In the genomic region with DNA sequence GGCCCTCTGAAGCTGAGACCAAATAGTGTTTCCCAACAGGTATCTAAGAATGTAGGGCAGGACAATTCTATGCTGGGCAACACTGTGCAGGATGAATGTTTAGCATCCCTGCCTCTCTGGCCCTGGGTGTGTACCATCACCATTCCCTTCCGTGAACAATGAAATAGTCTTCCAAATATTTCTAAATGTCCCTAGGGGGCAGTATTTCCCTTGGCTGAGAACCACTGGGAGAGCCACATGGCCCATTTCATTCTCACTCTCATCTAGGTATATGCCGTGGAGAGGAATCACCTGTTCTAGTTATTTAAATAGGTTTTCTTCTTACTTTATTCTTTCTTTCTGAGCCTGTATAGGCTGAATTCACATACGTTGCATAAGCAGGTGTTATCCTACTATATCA, we compare ENCODE assay signal across 1 cellular context.
TF ChIP-seq lines count a peak whose summit lies in the region.

No MANE protein-coding gene starts in this region.

TF ChIP-seq in H1, 55 proteins besides CTCF, POLR2A, EP300 and RAD21 (continued from another document):
- no peak for TF ChIP-seq NRF1 (IDR thresholded peaks at IDR 0.05; ENCODE audit: low read depth, low read length)
- TF ChIP-seq, protein P1, sequence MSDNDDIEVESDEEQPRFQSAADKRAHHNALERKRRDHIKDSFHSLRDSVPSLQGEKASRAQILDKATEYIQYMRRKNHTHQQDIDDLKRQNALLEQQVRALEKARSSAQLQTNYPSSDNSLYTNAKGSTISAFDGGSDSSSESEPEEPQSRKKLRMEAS (IDR thresholded peaks at IDR 0.05), result peak; percentile 53; the same call in 1 of the 2 replicates
TF ChIP-seq in H1: peak in this region for 2.
